Comparison of ENCODE assay signal across 8 cellular contexts in genomic region chr11:10540915-10541591, GRCh38. TPM values are rescaled to one million over a fixed set of nuclear protein-coding genes. Genes with fewer than 3 reads are reported as not detected.
DNase-seq lines count a peak whose midpoint lies in the region; ATAC-seq and TF ChIP-seq lines count a peak whose summit lies in the region.

A gene with protein sequence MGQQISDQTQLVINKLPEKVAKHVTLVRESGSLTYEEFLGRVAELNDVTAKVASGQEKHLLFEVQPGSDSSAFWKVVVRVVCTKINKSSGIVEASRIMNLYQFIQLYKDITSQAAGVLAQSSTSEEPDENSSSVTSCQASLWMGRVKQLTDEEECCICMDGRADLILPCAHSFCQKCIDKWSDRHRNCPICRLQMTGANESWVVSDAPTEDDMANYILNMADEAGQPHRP (minus strand): TSS chr11:10541187. CDS start chr11:10534158, 7,029 bp downstream.

- intact Hi-C loops in activated naive CD4-positive, alpha-beta T cell treated with anti-CD3 and anti-CD28 coated beads for 36 hours (cut with micrococcal nuclease) = loop anchor here (1.0 to 5.0 kb wide), 9 partner anchors 14 to 1301 kb away; partner anchors contain the start of genes CTR9, EIF4G2 and USP47

- peak within 1 kb of the TSS; percentile 86 for H3K4me3 Mint-ChIP-seq in activated naive CD4-positive, alpha-beta T cell treated with anti-CD3 and anti-CD28 coated beads for 36 hours

- TF ChIP-seq CTCF in MM.1S (IDR thresholded peaks at IDR 0.05; ENCODE audit: low read length) (peak; percentile 84), gastroesophageal sphincter (IDR thresholded peaks at IDR 0.05) (peak; percentile 75 to 90 (median 90)), suprapubic skin (IDR thresholded peaks at IDR 0.05) (peak; percentile 63 to 93)

- no peaks in the 10 kb centered on the region for H3K27me3 Mint-ChIP-seq in activated naive CD4-positive, alpha-beta T cell treated with anti-CD3 and anti-CD28 coated beads for 36 hours (ENCODE audit: low read depth)

- H3K36me3 ChIP-seq in MM.1S (replicated peaks; ENCODE audit: insufficient read depth, low read length) (no peaks in the 10 kb centered on the region), SJSA1 (peaks cover 6% of the 10 kb centered on the region), gastroesophageal sphincter (no peaks in the 10 kb centered on the region), suprapubic skin (no peaks in the 10 kb centered on the region)

- CTCF ChIA-PET in activated naive CD4-positive, alpha-beta T cell treated with anti-CD3 and anti-CD28 coated beads for 36 hours (lab: Charles Lee) = interaction anchor here (0.7 to 3.2 kb wide), 40 partner anchors 9 to 197 kb away, joined by 3 to 17 read pairs (median 4); partner anchors contain the start of gene AMPD3

- H3K9me2 ChIP-seq in MM.1S (replicated peaks; ENCODE audit: insufficient read depth, low read length) = no peaks in the 10 kb centered on the region

- TF ChIP-seq EP300 in gastroesophageal sphincter (IDR thresholded peaks at IDR 0.05) (no peak), suprapubic skin (IDR thresholded peaks at IDR 0.05) (no peak)

- DNase-seq in GM03348 (ENCODE audit: low spot score) (peak; percentile 98), HCEC 1CT (peak; percentile 92), MM.1S (peak; percentile 96), SJSA1 (ENCODE audit: low read depth in 1 of 2, low spot score in 2 of 2) (peak; percentile 92 to 95), nucleus accumbens (lab: John Stamatoyannopoulos, UW) (peak; percentile 42 to 98 (median 89)), suprapubic skin (ENCODE audit: low spot score in 2 of 2) (peak; percentile 96 to 97)
- peak; percentile 96 for DNase-seq in activated naive CD4-positive, alpha-beta T cell treated with anti-CD3 and anti-CD28 coated beads for 36 hours

- H4K20me1 ChIP-seq in MM.1S (ENCODE audit: insufficient read depth, low read length) = no peaks in the 10 kb centered on the region

- H3K9ac ChIP-seq in MM.1S (ENCODE audit: low read length) = peak within 1 kb of the TSS; percentile 67; the same call in 1 of the 2 replicates

- peak within 1 kb of the TSS; percentile 64; the same call in 1 of the 2 replicates for H3K27ac ChIP-seq in MM.1S (ENCODE audit: low read length)
- H3K27ac ChIP-seq in SJSA1 = peak within 1 kb of the TSS; percentile 76
- H3K27ac ChIP-seq in gastroesophageal sphincter = peak within 1 kb of the TSS; percentile 86 to 93 (median 92)
- peak within 1 kb of the TSS; percentile 94 for H3K27ac ChIP-seq in suprapubic skin

- H3K9me3 ChIP-seq in MM.1S (replicated peaks; ENCODE audit: insufficient read depth, low read length) (no peaks in the 10 kb centered on the region), SJSA1 (replicated peaks) (no peaks in the 10 kb centered on the region), gastroesophageal sphincter (no peaks in the 10 kb centered on the region), suprapubic skin (no peaks in the 10 kb centered on the region)

- no peaks in the 10 kb centered on the region for H3K27me3 ChIP-seq in MM.1S (replicated peaks; ENCODE audit: insufficient read depth, low read length)
- no peaks in the 10 kb centered on the region for H3K27me3 ChIP-seq in SJSA1 (replicated peaks)
- H3K27me3 ChIP-seq in gastroesophageal sphincter = no peaks in the 10 kb centered on the region
- H3K27me3 ChIP-seq in suprapubic skin = no peaks in the 10 kb centered on the region

- TF ChIP-seq POLR2A in gastroesophageal sphincter (IDR thresholded peaks at IDR 0.05) (peak; percentile 88 to 91), suprapubic skin (IDR thresholded peaks at IDR 0.05) (peak; percentile 75 to 90)

- peaks cover 21% of the 10 kb centered on the region for H3K4me1 Mint-ChIP-seq in activated naive CD4-positive, alpha-beta T cell treated with anti-CD3 and anti-CD28 coated beads for 36 hours (ENCODE audit: low read depth)

- no peaks in the 10 kb centered on the region for H3K9me3 Mint-ChIP-seq in activated naive CD4-positive, alpha-beta T cell treated with anti-CD3 and anti-CD28 coated beads for 36 hours

- no peaks in the 10 kb centered on the region for H3F3A ChIP-seq in MM.1S (ENCODE audit: insufficient read depth, low read length)

- ATAC-seq in gastroesophageal sphincter = peak; percentile 98

- 0 out of 2 replicates have a peak, but pooled peaks cover 6% of the 10 kb centered on the region for H3K79me2 ChIP-seq in MM.1S (ENCODE audit: low read length)

- peak within 1 kb of the TSS; percentile 70 for H3K4me3 ChIP-seq in MM.1S (ENCODE audit: low read length)
- peak within 1 kb of the TSS; percentile 86 for H3K4me3 ChIP-seq in SJSA1
- peak within 1 kb of the TSS; percentile 88 to 94 for H3K4me3 ChIP-seq in gastroesophageal sphincter
- peak within 1 kb of the TSS; percentile 98 for H3K4me3 ChIP-seq in suprapubic skin

- H2AFZ ChIP-seq in MM.1S (ENCODE audit: low read length) = peak within 1 kb of the TSS; percentile 88

- WGBS in gastroesophageal sphincter (ENCODE audit: low coverage in 1 of 2), 2 donors = 4% methylated on average over 19 of the region's 54 CpGs; no CpG with 5 or more reads in 1 of the 2 donors
- WGBS in suprapubic skin = 0% methylated on average over 6 of the region's 54 CpGs

- H3K4me1 ChIP-seq in MM.1S (ENCODE audit: low read length) (peaks cover 10% of the 10 kb centered on the region), SJSA1 (replicated peaks) (peaks cover 15% of the 10 kb centered on the region), gastroesophageal sphincter (peaks cover 0 to 23% (median 4%) of the 10 kb centered on the region in 3 donors), suprapubic skin (peaks cover 37% of the 10 kb centered on the region)

- no peak within 1 kb of the TSS for H3K27ac Mint-ChIP-seq in activated naive CD4-positive, alpha-beta T cell treated with anti-CD3 and anti-CD28 coated beads for 36 hours

- peak within 1 kb of the TSS; percentile 91 for H3K4me2 ChIP-seq in MM.1S (ENCODE audit: low read depth, low read length)

- no peaks in the 10 kb centered on the region for H3K36me3 Mint-ChIP-seq in activated naive CD4-positive, alpha-beta T cell treated with anti-CD3 and anti-CD28 coated beads for 36 hours (ENCODE audit: low read depth)

RNA-seq across cellular contexts. Expression of the gene that starts here (rescaled TPM):
- total RNA-seq in SJSA1 (2014; rRNA removed; shearing (Covaris generic)) = 19.9 and 23.5 TPM in 2 replicates
- 10 to 100 TPM; 20.9 to 21.8 TPM for total RNA-seq in activated naive CD4-positive, alpha-beta T cell treated with anti-CD3 and anti-CD28 coated beads for 36 hours
- 10 to 100 TPM; 28.4 to 44.8 (median 38.1) TPM for total RNA-seq in gastroesophageal sphincter
- total RNA-seq in suprapubic skin = 10 to 100 TPM; 68.2 to 83.4 (median 73.7) TPM

Comparison
In these comparisons a context has a peak if more than half of its experiments do, and no peak if none do; other contexts are left out.
1. Peak in every context shown above with its lines: DNase-seq, ATAC-seq, H3K4me3 ChIP-seq and H3K27ac ChIP-seq.